Comparison of ENCODE assay signal across 8 cellular contexts in genomic region chr17:64148699-64149098, GRCh38. TPM values are rescaled to one million over a fixed set of nuclear protein-coding genes. Genes with fewer than 3 reads are reported as not detected.
DNase-seq lines count a peak whose midpoint lies in the region; ATAC-seq and TF ChIP-seq lines count a peak whose summit lies in the region.

No MANE protein-coding gene starts in this region.

- ATAC-seq in sciatic nerve (no peak), HG02970 (IDR thresholded peaks at IDR 0.05; ENCODE audit: low FRiP score, unreplicated experiment) (no peak)

- H3K36me3 Mint-ChIP-seq in CD8-positive, alpha-beta memory T cell, result peaks cover 6 to 45% (median 18%) of the 10 kb centered on the region in 3 donors
- H3K36me3 Mint-ChIP-seq in activated CD4-positive, alpha-beta memory T cell treated with anti-CD3 and anti-CD28 coated beads, Interleukin-2, amount 10 ng/mL, durations not matched to agents 7 days and 5 days (ENCODE audit: low read depth), result peaks cover 29% of the 10 kb centered on the region

- CTCF ChIA-PET in CD8-positive, alpha-beta memory T cell (lab: Charles Lee), result interaction anchor here (1.1 to 2.1 kb wide), 3 partner anchors 15 to 237 kb away, joined by 3 to 8 read pairs (median 5); no protein-coding TSS in a partner anchor
- CTCF ChIA-PET in activated CD4-positive, alpha-beta memory T cell treated with anti-CD3 and anti-CD28 coated beads, Interleukin-2, amount 10 ng/mL, durations not matched to agents 7 days and 5 days (lab: Charles Lee), result interaction anchor here (1.0 to 3.6 kb wide), 7 partner anchors 15 to 271 kb away, joined by 3 to 26 read pairs (median 5); partner anchors contain the start of genes GH1 and TEX2

- intact Hi-C loops in sciatic nerve (cut with DNase I), result no loop called here

- no peak overlapping the region for H3K4me3 ChIP-seq in CD8-positive, alpha-beta memory T cell (ENCODE audit: low read length)
- H3K4me3 ChIP-seq in HL-60 (replicated peaks; ENCODE audit: insufficient read depth, low read length) (no peak overlapping the region), mesendoderm (ENCODE audit: low read length) (no peak overlapping the region)

- no peak overlapping the region for H3K4ac ChIP-seq in mesendoderm (ENCODE audit: low read depth, low read length)

- H3K9ac ChIP-seq in mesendoderm (ENCODE audit: low read length), result no peak overlapping the region

- no peak overlapping the region for H2AK5ac ChIP-seq in mesendoderm (ENCODE audit: low read length)

- H3K4me2 ChIP-seq in mesendoderm (ENCODE audit: low read length), result no peak overlapping the region

- H3K4me1 ChIP-seq in CD8-positive, alpha-beta memory T cell (ENCODE audit: insufficient read depth, low read length), result peaks cover 25% of the 10 kb centered on the region
- H3K4me1 ChIP-seq in mesendoderm (ENCODE audit: control insufficient read depth, low read depth, low read length), result no peaks in the 10 kb centered on the region

- no peak overlapping the region for H3K27ac ChIP-seq in CD8-positive, alpha-beta memory T cell (ENCODE audit: low read depth, low read length)
- peak overlapping the region; percentile 2; the same call in 1 of the 2 replicates for H3K27ac ChIP-seq in HL-60 (replicated peaks)
- H3K27ac ChIP-seq in mesendoderm (ENCODE audit: low read depth, low read length), result no peak overlapping the region

- H2BK15ac ChIP-seq in mesendoderm (replicated peaks; ENCODE audit: low read depth), result no peak overlapping the region

- no peaks in the 10 kb centered on the region for H3K27me3 Mint-ChIP-seq in CD8-positive, alpha-beta memory T cell
- no peaks in the 10 kb centered on the region for H3K27me3 Mint-ChIP-seq in activated CD4-positive, alpha-beta memory T cell treated with anti-CD3 and anti-CD28 coated beads, Interleukin-2, amount 10 ng/mL, durations not matched to agents 7 days and 5 days

- peak overlapping the region in 1 of 7 donors; percentile 31 for H3K4me3 Mint-ChIP-seq in CD8-positive, alpha-beta memory T cell
- H3K4me3 Mint-ChIP-seq in activated CD4-positive, alpha-beta memory T cell treated with anti-CD3 and anti-CD28 coated beads, Interleukin-2, amount 10 ng/mL, durations not matched to agents 7 days and 5 days, result no peak overlapping the region

- no peak overlapping the region for H3K56ac ChIP-seq in mesendoderm (ENCODE audit: low read length)

- H3K4me1 Mint-ChIP-seq in CD8-positive, alpha-beta memory T cell, result peaks cover 20 to 26% (median 26%) of the 10 kb centered on the region in 3 donors
- H3K4me1 Mint-ChIP-seq in activated CD4-positive, alpha-beta memory T cell treated with anti-CD3 and anti-CD28 coated beads, Interleukin-2, amount 10 ng/mL, durations not matched to agents 7 days and 5 days, result peaks cover 25% of the 10 kb centered on the region

- H3K9me3 Mint-ChIP-seq in CD8-positive, alpha-beta memory T cell, result no peaks in the 10 kb centered on the region
- H3K9me3 Mint-ChIP-seq in activated CD4-positive, alpha-beta memory T cell treated with anti-CD3 and anti-CD28 coated beads, Interleukin-2, amount 10 ng/mL, durations not matched to agents 7 days and 5 days, result no peaks in the 10 kb centered on the region

- peaks cover 3% of the 10 kb centered on the region for H3K79me2 ChIP-seq in mesendoderm (ENCODE audit: control insufficient read depth, insufficient read depth, low read length)

- no peak overlapping the region for H2BK5ac ChIP-seq in mesendoderm (ENCODE audit: low read length)

- POLR2A ChIA-PET in CD8-positive, alpha-beta memory T cell (lab: Charles Lee), result interaction anchor here (1.2 kb wide), 1 partner anchor 114 kb away, joined by 3 read pairs; no protein-coding TSS in a partner anchor
- POLR2A ChIA-PET in activated CD4-positive, alpha-beta memory T cell treated with anti-CD3 and anti-CD28 coated beads, Interleukin-2, amount 10 ng/mL, durations not matched to agents 7 days and 5 days (lab: Charles Lee), result interaction anchor here (0.9 to 5.6 kb wide), 3 partner anchors 114 to 215 kb away, joined by 3 to 38 read pairs (median 4); partner anchors contain the start of gene TEX2

- no peak for TF ChIP-seq CTCF in HL-60 (IDR thresholded peaks at IDR 0.05; ENCODE audit: insufficient read depth, low read length)

- no peak overlapping the region for H4K8ac ChIP-seq in mesendoderm (ENCODE audit: low read depth, low read length)

- no peak overlapping the region for H3K23ac ChIP-seq in mesendoderm (ENCODE audit: low read length)

- H3K18ac ChIP-seq in mesendoderm (ENCODE audit: low read length), result no peak overlapping the region

- WGBS in mesendoderm (ENCODE audit: extremely low coverage, insufficient coverage, low lambda C conversion rate), result no CpG with 5 or more reads among the region's 4 CpGs

- DNase-seq in CD8-positive, alpha-beta memory T cell, result no peak
- peak in 1 of 2 experiments; percentile 61 for DNase-seq in HL-60 (ENCODE audit: low read depth in 1 of 2, low spot score in 1 of 2)
- no peak for DNase-seq in activated CD4-positive, alpha-beta memory T cell treated with anti-CD3 and anti-CD28 coated beads, Interleukin-2, amount 10 ng/mL, durations not matched to agents 7 days and 5 days
- DNase-seq in mesendoderm, result peak; percentile 56
- DNase-seq in NCI-H2171 treated with DMSO at 0.1 percent for 48 hours (lab: John Stamatoyannopoulos, UW), result no peak
- no peak for DNase-seq in sciatic nerve (ENCODE audit: low spot score)
- DNase-seq in NCI-H510A (lab: John Stamatoyannopoulos, UW), result no peak

- H3K36me3 ChIP-seq in CD8-positive, alpha-beta memory T cell (ENCODE audit: insufficient read depth, low read length), result peaks cover 13% of the 10 kb centered on the region
- no peaks in the 10 kb centered on the region for H3K36me3 ChIP-seq in mesendoderm (ENCODE audit: control insufficient read depth, insufficient read depth, low read length)

- no peaks in the 10 kb centered on the region for H3K9me3 ChIP-seq in CD8-positive, alpha-beta memory T cell (ENCODE audit: low read length)

- H3K79me1 ChIP-seq in mesendoderm (ENCODE audit: low read length), result no peaks in the 10 kb centered on the region

- H4K5ac ChIP-seq in mesendoderm (ENCODE audit: low read length), result no peak overlapping the region

- H2BK120ac ChIP-seq in mesendoderm (ENCODE audit: low read depth, low read length), result no peak overlapping the region

- peak overlapping the region in 7 of 8 donors; percentile 20 to 88 (median 61) for H3K27ac Mint-ChIP-seq in CD8-positive, alpha-beta memory T cell
- peak overlapping the region; percentile 17 for H3K27ac Mint-ChIP-seq in activated CD4-positive, alpha-beta memory T cell treated with anti-CD3 and anti-CD28 coated beads, Interleukin-2, amount 10 ng/mL, durations not matched to agents 7 days and 5 days

- H3K27me3 ChIP-seq in CD8-positive, alpha-beta memory T cell (ENCODE audit: insufficient read depth, low read length, poor library complexity, severe bottlenecking), result no peaks in the 10 kb centered on the region
- H3K27me3 ChIP-seq in HL-60 (ENCODE audit: insufficient read depth, poor library complexity, severe bottlenecking) (no peaks in the 10 kb centered on the region), mesendoderm (ENCODE audit: insufficient read depth, low read length, poor library complexity) (no peaks in the 10 kb centered on the region)

RNA-seq across cellular contexts. Expression of gene ERN1, which starts 18.8 kb away (rescaled TPM):
- total RNA-seq in CD8-positive, alpha-beta memory T cell, result 10 to 100 TPM; 24.7 to 25.5 TPM
- polyA plus RNA-seq in CD8-positive, alpha-beta memory T cell, result 92.1 TPM
- total RNA-seq in activated CD4-positive, alpha-beta memory T cell treated with anti-CD3 and anti-CD28 coated beads, Interleukin-2, amount 10 ng/mL, durations not matched to agents 7 days and 5 days, result 100 to 1,000 TPM; 126 to 128 TPM
- 3.3 TPM for polyA plus RNA-seq in mesendoderm (2013, experiment 1 of 2)
- polyA plus RNA-seq in mesendoderm (2013, experiment 2 of 2), result 2.9 TPM
- 22.2 TPM for total RNA-seq in sciatic nerve
